In genomic region chr1:156241926-156242325, GRCh38 we compare ENCODE assay signal across 16 cellular contexts. TPM values are rescaled to one million over a fixed set of nuclear protein-coding genes. Genes with fewer than 3 reads are reported as not detected.
DNase-seq lines count a peak whose midpoint lies in the region; ATAC-seq, FAIRE-seq and TF ChIP-seq lines count a peak whose summit lies in the region.
"Had no signal": no experiment of that assay in that cellular context is flagged by ENCODE, and none has a peak within 500 bp of the region (broad histone marks: within the 10 kb centered on the region; RNA-seq: fewer than 3 reads in every experiment).

Gene BGLAP (plus strand): TSS chr1:156242184. CDS start chr1:156242232, 48 bp downstream.

- in situ Hi-C loops in brain microvascular endothelial cell (cut with HindIII; ENCODE audit: low pct_ligation_motif_present, low sequenced_read_pairs) = no loop called here

- H3K4me2 ChIP-seq in astrocyte (ENCODE audit: low read length) = peak within 1 kb of the TSS; percentile 57

- peak within 1 kb of the TSS in 4 of 7 donors; percentile 27 to 78 (median 47) for H3K27ac Mint-ChIP-seq in CD4-positive, alpha-beta memory T cell
- no peak within 1 kb of the TSS for H3K27ac Mint-ChIP-seq in astrocyte (ENCODE audit: unreplicated experiment)
- H3K27ac Mint-ChIP-seq in neural crest cell (ENCODE audit: unreplicated experiment) = peak within 1 kb of the TSS; percentile 67
- H3K27ac Mint-ChIP-seq in CD4-positive, alpha-beta T cell = no peak within 1 kb of the TSS

- H4K20me1 ChIP-seq in astrocyte (ENCODE audit: insufficient read depth, low read length) = peaks cover 3% of the 10 kb centered on the region

- peaks cover 26% of the 10 kb centered on the region for H3K36me3 ChIP-seq in CD4-positive, alpha-beta memory T cell (ENCODE audit: insufficient read depth, low read length)
- no peaks in the 10 kb centered on the region for H3K36me3 ChIP-seq in astrocyte (ENCODE audit: insufficient read depth, low read length)
- peaks cover 2% of the 10 kb centered on the region for H3K36me3 ChIP-seq in brain microvascular endothelial cell (replicated peaks)

- no peak within 1 kb of the TSS for H3K27ac ChIP-seq in CD4-positive, alpha-beta memory T cell (ENCODE audit: low read depth, low read length)
- H3K27ac ChIP-seq in astrocyte (ENCODE audit: low read depth, low read length) (no peak within 1 kb of the TSS), brain microvascular endothelial cell (no peak within 1 kb of the TSS)
- H3K27ac ChIP-seq in CD4-positive, alpha-beta T cell (ENCODE audit: low read depth, low read length) = no peak within 1 kb of the TSS
- H3K27ac ChIP-seq: esophagus squamous epithelium, WERI-Rb-1 had no signal

- no peak within 1 kb of the TSS for H3K4me3 ChIP-seq in CD4-positive, alpha-beta memory T cell (ENCODE audit: low read length in 2 of 2)
- H3K4me3 ChIP-seq in astrocyte (ENCODE audit: insufficient read depth, low read depth, low read length) = no peak within 1 kb of the TSS
- H3K4me3 ChIP-seq in brain microvascular endothelial cell (ENCODE audit: low read depth, low read length) = no peak within 1 kb of the TSS
- H3K4me3 ChIP-seq: esophagus squamous epithelium had no signal

- POLR2A ChIA-PET in CD4-positive, alpha-beta memory T cell (lab: Charles Lee; ENCODE audit: partially characterized antibody) = interaction anchor here (1.1 kb wide), 1 partner anchor 10 kb away, joined by 3 read pairs; no protein-coding TSS in a partner anchor
- POLR2A ChIA-PET in CD4-positive, alpha-beta T cell (lab: Charles Lee) = no interaction called here

- no peak within 1 kb of the TSS for H2AFZ ChIP-seq in astrocyte (ENCODE audit: low read depth, low read length)

- no peaks in the 10 kb centered on the region for H3K9me3 Mint-ChIP-seq in CD4-positive, alpha-beta memory T cell
- H3K9me3 Mint-ChIP-seq in astrocyte (ENCODE audit: unreplicated experiment) (no peaks in the 10 kb centered on the region), neural crest cell (no peaks in the 10 kb centered on the region)
- no peaks in the 10 kb centered on the region for H3K9me3 Mint-ChIP-seq in CD4-positive, alpha-beta T cell

- no peaks in the 10 kb centered on the region for H3K79me2 ChIP-seq in astrocyte (ENCODE audit: insufficient read depth, low read length)

- no peak within 1 kb of the TSS for H3K4me3 Mint-ChIP-seq in CD4-positive, alpha-beta memory T cell
- H3K4me3 Mint-ChIP-seq in astrocyte (ENCODE audit: unreplicated experiment) (no peak within 1 kb of the TSS), neural crest cell (peak within 1 kb of the TSS; percentile 66)
- H3K4me3 Mint-ChIP-seq in CD4-positive, alpha-beta T cell = no peak within 1 kb of the TSS

- ATAC-seq in CD4-positive, alpha-beta T cell (ENCODE audit: poor library complexity) = no peak

- H3K9me3 ChIP-seq in CD4-positive, alpha-beta memory T cell (ENCODE audit: control insufficient read depth in 1 of 2, low read length in 2 of 2) = no peaks in the 10 kb centered on the region
- no peaks in the 10 kb centered on the region for H3K9me3 ChIP-seq in astrocyte (ENCODE audit: insufficient read depth, low read depth, low read length)
- H3K9me3 ChIP-seq in CD4-positive, alpha-beta T cell (ENCODE audit: control insufficient read depth, low read length) = no peaks in the 10 kb centered on the region
- H3K9me3 ChIP-seq: esophagus squamous epithelium had no signal

- intact Hi-C loops in CD4-positive, alpha-beta memory T cell (cut with micrococcal nuclease) = no loop called here
- intact Hi-C loops in CD4-positive, alpha-beta T cell (cut with DNase I, micrococcal nuclease) = no loop called here

- no peak for FAIRE-seq in astrocyte (lab: Jason Lieb, UNC)
- FAIRE-seq: islet of Langerhans had no signal

- TF ChIP-seq CTCF in astrocyte (IDR thresholded peaks at IDR 0.05; ENCODE audit: insufficient read depth, low read depth, low read length) (no peak), neural crest cell (conservative IDR thresholded peaks at IDR 0.05) (no peak), brain microvascular endothelial cell (IDR thresholded peaks at IDR 0.05; ENCODE audit: low read depth, low read length, missing control alignments) (no peak)
- no peak for TF ChIP-seq CTCF in CD4-positive, alpha-beta T cell (IDR thresholded peaks at IDR 0.05)

- peaks cover 13 to 40% of the 10 kb centered on the region in 2 donors for H3K36me3 Mint-ChIP-seq in CD4-positive, alpha-beta memory T cell
- H3K36me3 Mint-ChIP-seq in astrocyte (ENCODE audit: low read depth, unreplicated experiment) (peaks cover 7% of the 10 kb centered on the region), neural crest cell (ENCODE audit: low read depth) (peaks cover 6% of the 10 kb centered on the region)
- peaks cover 38% of the 10 kb centered on the region for H3K36me3 Mint-ChIP-seq in CD4-positive, alpha-beta T cell (ENCODE audit: low read depth)

- H3K9ac ChIP-seq in astrocyte (ENCODE audit: low read length) = peak within 1 kb of the TSS; percentile 45

- H3K27me3 ChIP-seq in CD4-positive, alpha-beta memory T cell (ENCODE audit: insufficient read depth, low read length) = no peaks in the 10 kb centered on the region
- peaks cover 2% of the 10 kb centered on the region for H3K27me3 ChIP-seq in astrocyte (ENCODE audit: insufficient read depth, low read length)
- peaks cover 7% of the 10 kb centered on the region for H3K27me3 ChIP-seq in brain microvascular endothelial cell (replicated peaks)
- no peaks in the 10 kb centered on the region for H3K27me3 ChIP-seq in CD4-positive, alpha-beta T cell (ENCODE audit: control insufficient read depth, insufficient read depth, low read length)

- H3K27me3 Mint-ChIP-seq in CD4-positive, alpha-beta memory T cell = no peaks in the 10 kb centered on the region
- H3K27me3 Mint-ChIP-seq in astrocyte (ENCODE audit: low read depth, unreplicated experiment) (peaks cover 5% of the 10 kb centered on the region), neural crest cell (ENCODE audit: low read depth) (peaks cover 19% of the 10 kb centered on the region)
- H3K27me3 Mint-ChIP-seq in CD4-positive, alpha-beta T cell = no peaks in the 10 kb centered on the region

- CTCF ChIA-PET in CD4-positive, alpha-beta memory T cell (lab: Charles Lee; ENCODE audit: partially characterized antibody) = no interaction called here
- CTCF ChIA-PET in CD4-positive, alpha-beta T cell (lab: Charles Lee) = interaction anchor here (1.2 kb wide), 1 partner anchor 17 kb away, joined by 5 read pairs; no protein-coding TSS in a partner anchor

- H3K4me1 Mint-ChIP-seq in CD4-positive, alpha-beta memory T cell = peaks cover 12 to 19% (median 13%) of the 10 kb centered on the region in 4 donors
- no peaks in the 10 kb centered on the region for H3K4me1 Mint-ChIP-seq in astrocyte (ENCODE audit: low read depth, unreplicated experiment)
- H3K4me1 Mint-ChIP-seq in neural crest cell = peaks cover 5% of the 10 kb centered on the region
- H3K4me1 Mint-ChIP-seq in CD4-positive, alpha-beta T cell (ENCODE audit: low read depth) = peaks cover 21% of the 10 kb centered on the region

- H3K4me1 ChIP-seq in CD4-positive, alpha-beta memory T cell (ENCODE audit: insufficient read depth, low read length) = peaks cover 17% of the 10 kb centered on the region
- H3K4me1 ChIP-seq in astrocyte (ENCODE audit: insufficient read depth, low read length) = peaks cover 23% of the 10 kb centered on the region

- no peak for DNase-seq in CD4-positive, alpha-beta memory T cell
- peak; percentile 57 for DNase-seq in LHCN-M2 (ENCODE audit: low read depth)
- no peak for DNase-seq in astrocyte (ENCODE audit: low read depth)
- no peak for DNase-seq in neural crest cell (ENCODE audit: low read depth, low spot score)
- DNase-seq in brain microvascular endothelial cell = no peak
- DNase-seq in kidney tubule cell (ENCODE audit: low spot score) = no peak
- DNase-seq in occipital lobe (lab: John Stamatoyannopoulos, UW) = no peak
- DNase-seq in CD4-positive, alpha-beta T cell = no peak
- DNase-seq: activated effector memory CD4-positive, alpha-beta T cell treated with anti-CD3 and anti-CD28 coated beads, Interleukin-2, amount 50 U/mL, for 16 hours; AML-193; DMS 273 treated with DMSO at 0.1 percent for 48 hours; esophagus squamous epithelium; NCI-H510A treated with DMSO at 0.1 percent for 48 hours; stimulated activated naive CD4-positive, alpha-beta T cell; WERI-Rb-1 had no signal

RNA-seq across cellular contexts. Expression of gene BGLAP, which starts in this region (rescaled TPM):
- 1 to 10 TPM; 7.2 to 7.7 TPM for total RNA-seq in CD4-positive, alpha-beta memory T cell
- not detected for polyA plus RNA-seq in CD4-positive, alpha-beta memory T cell
- total RNA-seq in LHCN-M2 (2014; rRNA removed) = 2.0 and 4.3 TPM in 2 replicates
- 2.2 TPM for polyA plus RNA-seq in LHCN-M2 (2012)
- total RNA-seq in astrocyte = 0.66 TPM in 1 of 2 replicates, not detected in the other
- total RNA-seq in neural crest cell = 2.5 and 3.0 TPM in 2 replicates
- not detected for total RNA-seq in occipital lobe
- total RNA-seq in CD4-positive, alpha-beta T cell = 1 to 10 TPM; 1.9 to 2.6 TPM

Comparison
In these comparisons a context has a peak if more than half of its experiments do, and no peak if none do; other contexts are left out.
1. H3K27ac Mint-ChIP-seq: peak in CD4-positive, alpha-beta memory T cell (4 of 7) and neural crest cell (single experiment); none in astrocyte (single experiment) and CD4-positive, alpha-beta T cell (single experiment).